Comparison of ENCODE assay signal across 8 cellular contexts in genomic region chr17:16438557-16439302, GRCh38. TPM values are rescaled to one million over a fixed set of nuclear protein-coding genes. Genes with fewer than 3 reads are reported as not detected.
DNase-seq lines count a peak whose midpoint lies in the region; ATAC-seq, FAIRE-seq and TF ChIP-seq lines count a peak whose summit lies in the region.

No MANE protein-coding gene starts in this region.

- intact Hi-C loops in HepG2 (cut with micrococcal nuclease; ENCODE audit: unreplicated experiment) = no loop called here

- TF ChIP-seq EP300 in HepG2 (IDR thresholded peaks at IDR 0.05; ENCODE audit: low read depth in 2 of 2, low read length in 2 of 2) (peak; percentile 46 to 52; a peak in 3 of 4 replicates), HepG2 (CRISPR knock-in tag; IDR thresholded peaks at IDR 0.05; ENCODE audit: borderline replicate concordance) (no peak)

- no peak for TF ChIP-seq RAD21 in HepG2 (CRISPR knock-in tag; IDR thresholded peaks at IDR 0.05)

- peak overlapping the region; percentile 93 for H3K27ac ChIP-seq in HepG2 (ENCODE audit: extremely low read length, insufficient read depth, low read length)

- DNase-seq in CD1c-positive myeloid dendritic cell (ENCODE audit: extremely low spot score) (peak; percentile 98), NCI-H748 treated with DMSO at 0.1 percent for 48 hours (lab: John Stamatoyannopoulos, UW) (peak; percentile 99), dermis microvascular lymphatic vessel endothelial cell (ENCODE audit: low read depth in 2 of 2) (peak; percentile 99 to 100), HepG2 (ENCODE audit: low spot score) (peak; percentile 100)
- DNase-seq in activated CD4-positive, alpha-beta T cell treated with anti-CD3 and anti-CD28 coated beads, Interleukin-2, amount 50 U/mL, for 4 hours = peak; percentile 90 to 93
- peak; percentile 90 to 92 for DNase-seq in stimulated activated CD4-positive, alpha-beta T cell treated with anti-CD3 and anti-CD28 coated beads, Interleukin-2, amount 100 ng/mL, for 48 hours

- no peaks in the 10 kb centered on the region; a peak in 1 of 5 replicates for H3K27me3 ChIP-seq in HepG2 (ENCODE audit: control insufficient read depth in 1 of 2, insufficient read depth in 2 of 2, low read length in 2 of 2)

- FAIRE-seq in HepG2 (lab: Jason Lieb, UNC) = peak; percentile 99

- H3K9me3 ChIP-seq in HepG2 (ENCODE audit: low read length) = no peaks in the 10 kb centered on the region

- no peak for TF ChIP-seq CTCF in HepG2 (CRISPR knock-in tag; IDR thresholded peaks at IDR 0.05)

- BruUV-seq in HepG2 (replicated peaks; lab: Mats Ljungman, UMichigan) = no TSS peak

- H4K20me1 ChIP-seq in HepG2 (ENCODE audit: insufficient read depth, low read length) = peaks cover 41% of the 10 kb centered on the region

- H3K4me3 ChIP-seq in HepG2 (replicated peaks in 1 of 3; ENCODE audit: insufficient read depth in 1 of 3, low read depth in 2 of 3, low read length in 3 of 3) = peak overlapping the region; percentile 91 to 94 (median 93)

- POLR2A ChIA-PET in HepG2 (lab: Yijun Ruan, JAX) = interaction anchor here (0.6 to 10.1 kb wide), 48 partner anchors 9 to 1398 kb away, joined by 3 to 159 read pairs (median 6); partner anchors contain the start of genes CENPV, NCOR1, PIGL and SREBF1

- peaks cover 39% of the 10 kb centered on the region for H3K79me2 ChIP-seq in HepG2 (ENCODE audit: insufficient read depth, low read length)

- in situ Hi-C loops in HepG2 (cut with HindIII; ENCODE audit: extremely low pct_ligation_motif_present, low pct_unique_long_range_greater_than_20kb) = no loop called here

- peak; percentile 93 to 99 for TF ChIP-seq POLR2A in HepG2 (IDR thresholded peaks at IDR 0.05; ENCODE audit: insufficient read depth in 1 of 2, low read depth in 2 of 2, low read length in 2 of 2)

- no peak overlapping the region for H2AFZ ChIP-seq in HepG2 (ENCODE audit: low read length)

- peaks cover 78% of the 10 kb centered on the region for H3K4me1 ChIP-seq in HepG2 (ENCODE audit: insufficient read depth, low read length)

- WGBS in HepG2 (ENCODE audit: low lambda C conversion rate) = 1% methylated on average over 7 of the region's 46 CpGs

- CTCF ChIA-PET in HepG2 (lab: Yijun Ruan, JAX; ENCODE audit: low intra/inter-chr PET ratio, low total read pairs) = no interaction called here

- ATAC-seq in GM19397 (IDR thresholded peaks at IDR 0.05; ENCODE audit: unreplicated experiment) (peak; percentile 78), HG03565 (IDR thresholded peaks at IDR 0.05; ENCODE audit: unreplicated experiment) (peak; percentile 81), HepG2 (peak; percentile 77)

- peak overlapping the region; percentile 96 for H3K4me2 ChIP-seq in HepG2 (ENCODE audit: low read depth, low read length)

- peak overlapping the region; percentile 98 for H3K9ac ChIP-seq in HepG2 (ENCODE audit: insufficient read depth, low read depth, low read length)

- H3K36me3 ChIP-seq in HepG2 (replicated peaks in 1 of 2; ENCODE audit: control insufficient read depth in 1 of 2, insufficient read depth in 2 of 2, low read length in 2 of 2) = peaks cover 16 to 38% of the 10 kb centered on the region in 2 experiments

TF ChIP-seq in HepG2, 621 proteins besides CTCF, POLR2A, EP300 and RAD21 (continues in another document):
- TF ChIP-seq NPAS2 (CRISPR knock-in tag; IDR thresholded peaks at IDR 0.05; ENCODE audit: borderline replicate concordance) (no peak), HNF4G (IDR thresholded peaks at IDR 0.05; ENCODE audit: borderline replicate concordance, low read depth, low read length) (no peak), HNF4G (CRISPR knock-in tag; IDR thresholded peaks at IDR 0.05; ENCODE audit: borderline replicate concordance, low read depth) (0 out of 2 replicates have a peak, but pooled peaks have one; percentile 38), SRSF9 (IDR thresholded peaks at IDR 0.05; ENCODE audit: borderline replicate concordance, insufficient read depth, low read depth, low read length, poor library complexity, severe bottlenecking) (no peak)

RNA-seq across cellular contexts. Expression of gene TRPV2, which starts 23.4 kb away (rescaled TPM):
- total RNA-seq in dermis microvascular lymphatic vessel endothelial cell (23.2 and 36.8 TPM in 2 replicates), HepG2 (2016; rRNA removed; fragmentation: Illumina TruSeq; extraction: Trizol) (7.3 and 13.6 TPM in 2 replicates)
- 3.5 and 3.8 TPM in 2 replicates for total RNA-seq in HepG2 (2016; cell fraction: cytosol; rRNA removed; fragmentation: Illumina TruSeq; extraction: Trizol; ENCODE audit: low read depth)
- total RNA-seq in HepG2 (2016; cell fraction: insoluble cytoplasmic fraction; rRNA removed; fragmentation: Illumina TruSeq; extraction: Trizol) = 6.3 and 14.4 TPM in 2 replicates
- 3.2 and 4.6 TPM in 2 replicates for total RNA-seq in HepG2 (2016; cell fraction: membrane; rRNA removed; fragmentation: Illumina TruSeq; extraction: Trizol)
- 9.6 and 14.3 TPM in 2 replicates for total RNA-seq in HepG2 (2016; cell fraction: nucleus; rRNA removed; fragmentation: Illumina TruSeq; extraction: Trizol)
- polyA plus RNA-seq in HepG2 (2011; rRNA removed) = 21.3 and 37.6 TPM in 2 replicates
- 20.1 and 21.2 TPM in 2 replicates for polyA plus RNA-seq in HepG2 (2011; cell fraction: cytosol; rRNA removed)
- polyA plus RNA-seq in HepG2 (2011; cell fraction: nucleus; rRNA removed) = 40.8 and 61.1 TPM in 2 replicates
- polyA plus RNA-seq in HepG2 (2012) = 26.6 and 37.4 TPM in 2 replicates
- 2.0 and 2.3 TPM in 2 replicates for polyA plus RNA-seq in HepG2 (2016; cell fraction: cytosol; fragmentation: Illumina TruSeq; extraction: Trizol; ENCODE audit: low read depth)
- polyA plus RNA-seq in HepG2 (2016; cell fraction: insoluble cytoplasmic fraction; fragmentation: Illumina TruSeq; extraction: Trizol; ENCODE audit: low read depth) = 3.6 and 5.9 TPM in 2 replicates
- 2.2 and 2.8 TPM in 2 replicates for polyA plus RNA-seq in HepG2 (2016; cell fraction: membrane; fragmentation: Illumina TruSeq; extraction: Trizol; ENCODE audit: low read depth)
- polyA plus RNA-seq in HepG2 (2016; cell fraction: nucleus; fragmentation: Illumina TruSeq; extraction: Trizol; ENCODE audit: insufficient read depth, low read depth) = 14.9 and 19.2 TPM in 2 replicates
- 1.4 and 45.5 TPM in 2 replicates for polyA minus RNA-seq in HepG2 (2011; rRNA and poly(A)+ RNA removed; ENCODE audit: low replicate concordance)
- 24.7 and 31.6 TPM in 2 replicates for polyA minus RNA-seq in HepG2 (2011; cell fraction: cytosol; rRNA and poly(A)+ RNA removed)
- polyA minus RNA-seq in HepG2 (2011; cell fraction: nucleus; rRNA and poly(A)+ RNA removed) = 11.8 and 18.9 TPM in 2 replicates

RNA-seq across cellular contexts. Expression of gene LRRC75A, which starts 53.3 kb away (rescaled TPM):
- total RNA-seq in dermis microvascular lymphatic vessel endothelial cell (1.2 and 1.4 TPM in 2 replicates), HepG2 (2016; rRNA removed; fragmentation: Illumina TruSeq; extraction: Trizol) (0.06 TPM in 1 of 2 replicates, not detected in the other)
- not detected in 2 replicates for total RNA-seq in HepG2 (2016; cell fraction: cytosol; rRNA removed; fragmentation: Illumina TruSeq; extraction: Trizol; ENCODE audit: low read depth)
- total RNA-seq in HepG2 (2016; cell fraction: insoluble cytoplasmic fraction; rRNA removed; fragmentation: Illumina TruSeq; extraction: Trizol) = 0.10 TPM in 1 of 2 replicates, not detected in the other
- 0.15 and 0.21 TPM in 2 replicates for total RNA-seq in HepG2 (2016; cell fraction: membrane; rRNA removed; fragmentation: Illumina TruSeq; extraction: Trizol)
- not detected in 2 replicates for total RNA-seq in HepG2 (2016; cell fraction: nucleus; rRNA removed; fragmentation: Illumina TruSeq; extraction: Trizol)
- 0.03 and 0.18 TPM in 2 replicates for polyA plus RNA-seq in HepG2 (2011; rRNA removed)
- 0.04 and 0.06 TPM in 2 replicates for polyA plus RNA-seq in HepG2 (2011; cell fraction: cytosol; rRNA removed)
- 0.10 and 0.12 TPM in 2 replicates for polyA plus RNA-seq in HepG2 (2011; cell fraction: nucleus; rRNA removed)
- polyA plus RNA-seq in HepG2 (2012) = 0.64 and 0.87 TPM in 2 replicates
- polyA plus RNA-seq in HepG2 (2016; cell fraction: cytosol; fragmentation: Illumina TruSeq; extraction: Trizol; ENCODE audit: low read depth) = not detected in 2 replicates
- not detected in 2 replicates for polyA plus RNA-seq in HepG2 (2016; cell fraction: insoluble cytoplasmic fraction; fragmentation: Illumina TruSeq; extraction: Trizol; ENCODE audit: low read depth)
- 0.08 TPM in 1 of 2 replicates, not detected in the other for polyA plus RNA-seq in HepG2 (2016; cell fraction: membrane; fragmentation: Illumina TruSeq; extraction: Trizol; ENCODE audit: low read depth)
- not detected in 2 replicates for polyA plus RNA-seq in HepG2 (2016; cell fraction: nucleus; fragmentation: Illumina TruSeq; extraction: Trizol; ENCODE audit: insufficient read depth, low read depth)
- polyA minus RNA-seq in HepG2 (2011; rRNA and poly(A)+ RNA removed; ENCODE audit: low replicate concordance) = 1.6 TPM in 1 of 2 replicates, not detected in the other
- polyA minus RNA-seq in HepG2 (2011; cell fraction: cytosol; rRNA and poly(A)+ RNA removed) = not detected in 2 replicates
- polyA minus RNA-seq in HepG2 (2011; cell fraction: nucleus; rRNA and poly(A)+ RNA removed) = 0.25 TPM in 1 of 2 replicates, not detected in the other

RNA-seq across cellular contexts. Expression of gene UBB, which starts 57.8 kb away (rescaled TPM):
- 1,808 and 2,481 TPM in 2 replicates for total RNA-seq in dermis microvascular lymphatic vessel endothelial cell
- total RNA-seq in HepG2 (2016; rRNA removed; fragmentation: Illumina TruSeq; extraction: Trizol) = 2,066 and 2,598 TPM in 2 replicates
- total RNA-seq in HepG2 (2016; cell fraction: cytosol; rRNA removed; fragmentation: Illumina TruSeq; extraction: Trizol; ENCODE audit: low read depth) = 1,884 and 2,042 TPM in 2 replicates
- 2,199 and 2,677 TPM in 2 replicates for total RNA-seq in HepG2 (2016; cell fraction: insoluble cytoplasmic fraction; rRNA removed; fragmentation: Illumina TruSeq; extraction: Trizol)
- total RNA-seq in HepG2 (2016; cell fraction: membrane; rRNA removed; fragmentation: Illumina TruSeq; extraction: Trizol) = 1,573 and 1,587 TPM in 2 replicates
- total RNA-seq in HepG2 (2016; cell fraction: nucleus; rRNA removed; fragmentation: Illumina TruSeq; extraction: Trizol) = 582 and 612 TPM in 2 replicates
- polyA plus RNA-seq in HepG2 (2011; rRNA removed) = 1,130 and 1,263 TPM in 2 replicates
- 1,588 and 1,623 TPM in 2 replicates for polyA plus RNA-seq in HepG2 (2011; cell fraction: cytosol; rRNA removed)
- 397 and 543 TPM in 2 replicates for polyA plus RNA-seq in HepG2 (2011; cell fraction: nucleus; rRNA removed)
- polyA plus RNA-seq in HepG2 (2012) = 1,977 and 2,062 TPM in 2 replicates
- 1,937 and 2,024 TPM in 2 replicates for polyA plus RNA-seq in HepG2 (2016; cell fraction: cytosol; fragmentation: Illumina TruSeq; extraction: Trizol; ENCODE audit: low read depth)
- polyA plus RNA-seq in HepG2 (2016; cell fraction: insoluble cytoplasmic fraction; fragmentation: Illumina TruSeq; extraction: Trizol; ENCODE audit: low read depth) = 1,705 and 1,710 TPM in 2 replicates
- polyA plus RNA-seq in HepG2 (2016; cell fraction: membrane; fragmentation: Illumina TruSeq; extraction: Trizol; ENCODE audit: low read depth) = 1,088 and 1,107 TPM in 2 replicates
- polyA plus RNA-seq in HepG2 (2016; cell fraction: nucleus; fragmentation: Illumina TruSeq; extraction: Trizol; ENCODE audit: insufficient read depth, low read depth) = 679 and 692 TPM in 2 replicates
- polyA minus RNA-seq in HepG2 (2011; rRNA and poly(A)+ RNA removed; ENCODE audit: low replicate concordance) = 1,440 and 2,606 TPM in 2 replicates
- polyA minus RNA-seq in HepG2 (2011; cell fraction: cytosol; rRNA and poly(A)+ RNA removed) = 681 and 793 TPM in 2 replicates
- 194 and 303 TPM in 2 replicates for polyA minus RNA-seq in HepG2 (2011; cell fraction: nucleus; rRNA and poly(A)+ RNA removed)

Comparison
In these comparisons a context has a peak if more than half of its experiments do, and no peak if none do; other contexts are left out.
1. Peak in every context shown above with its lines: DNase-seq, ATAC-seq, H3K4me3 ChIP-seq and H3K27ac ChIP-seq.